In genomic region chr21:41328660-41329300, GRCh38 we compare ENCODE assay signal across 23 cellular contexts. TPM values are rescaled to one million over a fixed set of nuclear protein-coding genes. Genes with fewer than 3 reads are reported as not detected.
"Had no signal": no experiment of that assay in that cellular context is flagged by ENCODE, and none has a peak within 500 bp of the region (broad histone marks: within the 10 kb centered on the region; RNA-seq: fewer than 3 reads in every experiment).

No MANE protein-coding gene starts in this region.

- H3K36me3 ChIP-seq: adrenal gland, esophagus squamous epithelium, right atrium auricular region, transverse colon, WERI-Rb-1 had no signal

- H3K9me3 Mint-ChIP-seq: central memory CD8-positive, alpha-beta T cell had no signal

- H3K4me3 ChIP-seq: adrenal gland, body of pancreas, coronary artery, esophagus squamous epithelium, right atrium auricular region, skin epidermis, transverse colon had no signal

- H3K27ac ChIP-seq: adrenal gland, body of pancreas, coronary artery, esophagus squamous epithelium, right atrium auricular region, skin epidermis, transverse colon, WERI-Rb-1 had no signal

- H3K36me3 Mint-ChIP-seq: activated CD4-positive, alpha-beta memory T cell treated with anti-CD3 and anti-CD28 coated beads for 36 hours; activated CD8-positive, alpha-beta memory T cell treated with anti-CD3 and anti-CD28 coated beads, Interleukin-2, amount 10 ng/mL, durations not matched to agents 7 days and 5 days had no signal

- H3K27me3 ChIP-seq: adrenal gland, body of pancreas, esophagus squamous epithelium, right atrium auricular region, transverse colon had no signal

- H3K27ac Mint-ChIP-seq: activated CD4-positive, alpha-beta memory T cell treated with anti-CD3 and anti-CD28 coated beads for 36 hours; activated CD8-positive, alpha-beta memory T cell treated with anti-CD3 and anti-CD28 coated beads, Interleukin-2, amount 10 ng/mL, durations not matched to agents 7 days and 5 days; activated T-helper 2 cell treated with anti-CD3 and anti-CD28 coated beads, Interferon-gamma antibody, Interleukin-2, Interleukin-4, amounts not matched to agents 10 μg/mL and 5 μg/mL and 100 μg/mL, durations not matched to agents 14 hours and 24 hours and 36 hours; nephron; progenitor cell of endocrine pancreas had no signal

- H3K4me3 Mint-ChIP-seq: activated CD4-positive, alpha-beta memory T cell treated with anti-CD3 and anti-CD28 coated beads for 36 hours; activated CD8-positive, alpha-beta memory T cell treated with anti-CD3 and anti-CD28 coated beads, Interleukin-2, amount 10 ng/mL, durations not matched to agents 7 days and 5 days; central memory CD8-positive, alpha-beta T cell; nephron had no signal

- H3K4me1 Mint-ChIP-seq: activated CD8-positive, alpha-beta memory T cell treated with anti-CD3 and anti-CD28 coated beads, Interleukin-2, amount 10 ng/mL, durations not matched to agents 7 days and 5 days; central memory CD8-positive, alpha-beta T cell had no signal

- H3K4me1 ChIP-seq: adrenal gland, esophagus squamous epithelium, right atrium auricular region, transverse colon had no signal

- H3K9me3 ChIP-seq: adrenal gland, body of pancreas had no signal

- DNase-seq: activated CD4-positive, alpha-beta memory T cell treated with anti-CD3 and anti-CD28 coated beads for 36 hours; activated CD8-positive, alpha-beta memory T cell treated with anti-CD3 and anti-CD28 coated beads, Interleukin-2, amount 10 ng/mL, durations not matched to agents 7 days and 5 days; activated naive CD4-positive, alpha-beta T cell treated with anti-CD3 and anti-CD28 coated beads, Interleukin-2, amount 50 U/mL, for 16 hours; activated T-cell treated with anti-CD3 and anti-CD28 coated beads, Interleukin-2, amount 50 U/mL, for 1 hour; adrenal gland; body of pancreas; esophagus squamous epithelium; foreskin fibroblast; glutamatergic neuron; kidney glomerular epithelial cell; left ventricle myocardium superior; mesenchymal stem cell; stimulated activated naive CD8-positive, alpha-beta T cell treated with anti-CD3 and anti-CD28 coated beads, Interleukin-15, Interleukin-2, amounts not matched to agents 100 U/mL and 50 U/mL, for 24 hours; transverse colon; WERI-Rb-1 had no signal

RNA-seq across cellular contexts. Expression of gene FAM3B, which starts 12.2 kb away (rescaled TPM):
- total RNA-seq: activated CD4-positive, alpha-beta memory T cell treated with anti-CD3 and anti-CD28 coated beads for 36 hours; activated CD8-positive, alpha-beta memory T cell treated with anti-CD3 and anti-CD28 coated beads, Interleukin-2, amount 10 ng/mL, durations not matched to agents 7 days and 5 days; activated T-helper 2 cell treated with anti-CD3 and anti-CD28 coated beads, Interferon-gamma antibody, Interleukin-2, Interleukin-4, amounts not matched to agents 10 μg/mL and 5 μg/mL and 100 μg/mL, durations not matched to agents 14 hours and 24 hours and 36 hours; left ventricle myocardium superior; right atrium auricular region; T-helper 1 cell treated with Interleukin-12 subunit alpha and Interleukin-12 subunit beta and Interleukin-4 antibody, amounts not matched to agents 30 ng/mL and 1 ng/mL, for 36 hours had no signal
